In genomic region chr15:31483924-31484368, GRCh38 we compare ENCODE assay signal across 11 cellular contexts.
DNase-seq lines count a peak whose midpoint lies in the region; ATAC-seq, FAIRE-seq and TF ChIP-seq lines count a peak whose summit lies in the region.
"Had no signal": no experiment of that assay in that cellular context is flagged by ENCODE, and none has a peak within 500 bp of the region (broad histone marks: within the 10 kb centered on the region; RNA-seq: fewer than 3 reads in every experiment).

No MANE protein-coding gene starts in this region.

- H3K36me3 ChIP-seq in H1 (ENCODE audit: control insufficient read depth in 2 of 4, insufficient read depth in 4 of 4, low read length in 3 of 4) = peaks cover 0 to 7% (median 0%) of the 10 kb centered on the region in 4 experiments; a peak in 1 of 8 replicates
- no peaks in the 10 kb centered on the region for H3K36me3 ChIP-seq in PC-9 (ENCODE audit: low read depth)
- H3K36me3 ChIP-seq: uterus had no signal

- intact Hi-C loops in PC-9 (cut with micrococcal nuclease; ENCODE audit: unreplicated experiment) = no loop called here

- CTCF ChIA-PET in H1 (lab: Charles Lee; ENCODE audit: partially characterized antibody) (interaction anchor here (0.8 to 3.8 kb wide), 5 partner anchors 11 to 117 kb away, joined by 3 to 16 read pairs (median 3); no protein-coding TSS in a partner anchor), PC-9 (lab: Charles Lee) (no interaction called here)

- H3K4me3 ChIP-seq in H1 (ENCODE audit: extremely low read depth in 1 of 4, insufficient read depth in 2 of 4, low read depth in 3 of 4, low read length in 4 of 4) (peak overlapping the region in 2 of 4 experiments; percentile 8 to 31; a peak in 4 of 8 replicates), PC-9 (no peak overlapping the region), foreskin fibroblast (ENCODE audit: low read depth in 1 of 2, low read length in 2 of 2) (no peak overlapping the region)
- H3K4me3 ChIP-seq: uterus had no signal

- H3K27me3 ChIP-seq in H1 (replicated peaks in 1 of 4; ENCODE audit: control insufficient read depth in 3 of 4, extremely low read depth in 1 of 4, insufficient read depth in 3 of 4, low read length in 3 of 4) (peaks cover 32 to 39% (median 37%) of the 10 kb centered on the region in 4 experiments), PC-9 (ENCODE audit: insufficient read depth, low read depth) (peaks cover 10% of the 10 kb centered on the region)
- H3K27me3 ChIP-seq: uterus had no signal

- no peak overlapping the region for H2BK20ac ChIP-seq in H1 (ENCODE audit: low read length)

- H3K9me3 ChIP-seq in H1 (ENCODE audit: insufficient read depth in 2 of 2, low read depth in 1 of 2, low read length in 1 of 2) (peaks cover 0 to 8% of the 10 kb centered on the region in 2 experiments; a peak in 1 of 4 replicates), PC-9 (ENCODE audit: insufficient read depth, low read depth) (no peaks in the 10 kb centered on the region)
- H3K9me3 ChIP-seq: uterus had no signal

- H3K27ac ChIP-seq in H1 (ENCODE audit: low read depth, low read length) (no peak overlapping the region), PC-9 (no peak overlapping the region)
- H3K27ac ChIP-seq: uterus had no signal

- TF ChIP-seq RAD21 in H1 (IDR thresholded peaks at IDR 0.05 in 1 of 2, conservative IDR thresholded peaks at IDR 0.05 in 1 of 2; ENCODE audit: low read depth in 2 of 2, low read length in 2 of 2) = 0 out of 4 replicates have a peak, but pooled peaks of 1 of the 2 experiments have one; percentile 6

- ATAC-seq in HG02588 (IDR thresholded peaks at IDR 0.05; ENCODE audit: unreplicated experiment) (peak; percentile 26), HG03520 (IDR thresholded peaks at IDR 0.05; ENCODE audit: unreplicated experiment) (no peak)

- POLR2A ChIA-PET in H1 (lab: Charles Lee; ENCODE audit: partially characterized antibody) (no interaction called here), PC-9 (lab: Charles Lee; ENCODE audit: unreplicated experiment) (no interaction called here)

- H3K23me2 ChIP-seq in H1 (ENCODE audit: low read depth, low read length) = no peaks in the 10 kb centered on the region; the same call in 1 of the 2 replicates

- no peak for FAIRE-seq in H1 (lab: Jason Lieb, UNC)
- FAIRE-seq: D721Med had no signal

- H4K20me1 ChIP-seq in H1 (replicated peaks in 1 of 2; ENCODE audit: control insufficient read depth in 1 of 2, insufficient read depth in 2 of 2, low read length in 2 of 2) (peaks cover 0 to 2% of the 10 kb centered on the region in 2 experiments), PC-9 (ENCODE audit: insufficient read depth) (no peaks in the 10 kb centered on the region)

- H3K4me2 ChIP-seq in H1 (ENCODE audit: insufficient read depth in 1 of 2, low read depth in 2 of 2, low read length in 2 of 2) (peak overlapping the region; percentile 58 to 59), PC-9 (no peak overlapping the region)

- no peak overlapping the region for H2BK5ac ChIP-seq in H1 (ENCODE audit: low read depth, low read length)

- TF ChIP-seq CTCF in H1 (IDR thresholded peaks at IDR 0.05; ENCODE audit: control extremely low read depth in 1 of 3, insufficient read depth in 1 of 3, low read depth in 1 of 3, low read length in 3 of 3) (no peak), PC-9 (conservative IDR thresholded peaks at IDR 0.05) (no peak), foreskin fibroblast (IDR thresholded peaks at IDR 0.05; ENCODE audit: low read depth, low read length) (no peak)

- H4K5ac ChIP-seq in H1 (ENCODE audit: insufficient read length, low read depth, low read length) = no peak overlapping the region

- H3K14ac ChIP-seq in H1 (ENCODE audit: insufficient read length) = no peak overlapping the region

- no peaks in the 10 kb centered on the region for H3K9me2 ChIP-seq in PC-9 (ENCODE audit: insufficient read depth)

- H3K4me1 ChIP-seq in H1 (replicated peaks in 1 of 4; ENCODE audit: control insufficient read depth in 3 of 4, insufficient read depth in 4 of 4, low read length in 3 of 4) (peaks cover 0 to 5% (median 0%) of the 10 kb centered on the region in 4 experiments; a peak in 4 of 7 replicates), PC-9 (replicated peaks; ENCODE audit: insufficient read depth) (no peaks in the 10 kb centered on the region)

- no peak overlapping the region for H3K4ac ChIP-seq in H1 (replicated peaks; ENCODE audit: insufficient read length, low read depth, low read length)

- no peak overlapping the region for H2BK120ac ChIP-seq in H1 (replicated peaks; ENCODE audit: low read depth, low read length)

- no TSS peak for BruUV-seq in PC-9 (replicated peaks; lab: Mats Ljungman, UMichigan)

- no peak overlapping the region for H3K23ac ChIP-seq in H1 (ENCODE audit: insufficient read length)

- H3K18ac ChIP-seq in H1 (ENCODE audit: extremely low read depth, low read length) = no peak overlapping the region

- no peak overlapping the region for H4K91ac ChIP-seq in H1 (replicated peaks; ENCODE audit: insufficient read length, low read length)

- no peak overlapping the region for H2BK15ac ChIP-seq in H1 (ENCODE audit: low read length)

- no peaks in the 10 kb centered on the region for H3F3A ChIP-seq in PC-9 (ENCODE audit: insufficient read depth, low read depth)

- H4K8ac ChIP-seq in H1 (ENCODE audit: extremely low read depth, insufficient read depth, low read length) = peak overlapping the region; percentile 92; the same call in 1 of the 2 replicates

- no peak overlapping the region for H2AK5ac ChIP-seq in H1 (ENCODE audit: low read depth, low read length)

- no peak overlapping the region for H2BK12ac ChIP-seq in H1 (ENCODE audit: low read depth, low read length)

- peak; percentile 54 for DNase-seq in activated CD8-positive, alpha-beta memory T cell treated with anti-CD3 and anti-CD28 coated beads, Interleukin-2, amount 50 U/mL, for 4 hours
- DNase-seq in H1 (ENCODE audit: low read depth in 1 of 2, low spot score in 2 of 2) = peak in 1 of 2 experiments; percentile 57
- peak; percentile 34 to 44 for DNase-seq in stimulated activated CD4-positive, alpha-beta T cell treated with anti-CD3 and anti-CD28 coated beads, Interleukin-4, amount 100 ng/mL, for 4 hours
- DNase-seq in PC-9 = no peak
- no peak for DNase-seq in foreskin fibroblast
- DNase-seq in NCI-H526 (lab: John Stamatoyannopoulos, UW) = no peak
- DNase-seq: cerebellar nuclear complex had no signal

- no peak for TF ChIP-seq POLR2A in H1 (IDR thresholded peaks at IDR 0.05; ENCODE audit: control extremely low read depth in 1 of 2, low read depth in 2 of 2, low read length in 2 of 2)

- 30% methylated on average over 44 of the region's 65 CpGs; no CpG with 5 or more reads in 1 of the 2 experiments for WGBS in H1 (ENCODE audit: extremely low coverage in 1 of 2, insufficient coverage in 1 of 2, insufficient read length in 1 of 2, insufficient replicate concordance in 2 of 2, low coverage in 1 of 2, low lambda C conversion rate in 2 of 2, missing lambda C conversion rate in 1 of 2), 2 experiments

- TF ChIP-seq EP300 in H1 (IDR thresholded peaks at IDR 0.05; ENCODE audit: borderline replicate concordance in 1 of 2, low read depth in 2 of 2, low read length in 2 of 2) = no peak

- no peaks in the 10 kb centered on the region; the same call in 1 of the 2 replicates for H3K79me1 ChIP-seq in H1 (ENCODE audit: low read depth, low read length)

- H2AFZ ChIP-seq in H1 (ENCODE audit: low read length) = no peak overlapping the region; the same call in 1 of the 2 replicates
- no peak overlapping the region for H2AFZ ChIP-seq in PC-9

- H3K56ac ChIP-seq in H1 (replicated peaks; ENCODE audit: insufficient read length, low read depth, low read length) = no peak overlapping the region

- H3K9ac ChIP-seq in H1 (replicated peaks in 1 of 4; ENCODE audit: extremely low read depth in 1 of 4, low read depth in 3 of 4, low read length in 3 of 4) = no peak overlapping the region

- H3K79me2 ChIP-seq in H1 (ENCODE audit: control insufficient read depth in 1 of 2, insufficient read depth in 2 of 2, low read length in 2 of 2) (no peaks in the 10 kb centered on the region), PC-9 (ENCODE audit: low read depth) (no peaks in the 10 kb centered on the region)

TF ChIP-seq in H1, 55 proteins besides CTCF, POLR2A, EP300 and RAD21 (continues in another document):
- TF ChIP-seq SP2 (IDR thresholded peaks at IDR 0.05; ENCODE audit: low read length) (no peak), HDAC6 (IDR thresholded peaks at IDR 0.05; ENCODE audit: low read depth, low read length) (no peak), GTF2F1 (IDR thresholded peaks at IDR 0.05; ENCODE audit: borderline replicate concordance, low read depth, low read length) (no peak), ATF3 (IDR thresholded peaks at IDR 0.05; ENCODE audit: insufficient read depth, low read depth, low read length) (no peak), TCF12 (IDR thresholded peaks at IDR 0.05; ENCODE audit: low read depth, low read length) (no peak), GABPA (IDR thresholded peaks at IDR 0.05; ENCODE audit: borderline replicate concordance, insufficient read depth, low read length) (peak; percentile 61), MAX (IDR thresholded peaks at IDR 0.05) (peak; percentile 90), EGR1 (IDR thresholded peaks at IDR 0.05; ENCODE audit: borderline replicate concordance, low read depth, low read length) (no peak), SUZ12 (IDR thresholded peaks at IDR 0.05; ENCODE audit: low read length) (peak; percentile 49; the same call in 1 of the 2 replicates), EZH2 (IDR thresholded peaks at IDR 0.05; ENCODE audit: low read depth, low read length, severe bottlenecking) (peak; percentile 33), KDM4A (IDR thresholded peaks at IDR 0.05; ENCODE audit: low read depth, low read length, severe bottlenecking) (no peak), CHD2 (IDR thresholded peaks at IDR 0.05; ENCODE audit: low read length) (no peak), BRCA1 (IDR thresholded peaks at IDR 0.05; ENCODE audit: low read depth, low read length) (no peak), POU5F1 (IDR thresholded peaks at IDR 0.05; ENCODE audit: low read depth, low read length) (no peak), TAF1 (IDR thresholded peaks at IDR 0.05; ENCODE audit: low read depth, low read length) (0 out of 2 replicates have a peak, but pooled peaks have one; percentile 21)
- TF ChIP-seq, protein P1, sequence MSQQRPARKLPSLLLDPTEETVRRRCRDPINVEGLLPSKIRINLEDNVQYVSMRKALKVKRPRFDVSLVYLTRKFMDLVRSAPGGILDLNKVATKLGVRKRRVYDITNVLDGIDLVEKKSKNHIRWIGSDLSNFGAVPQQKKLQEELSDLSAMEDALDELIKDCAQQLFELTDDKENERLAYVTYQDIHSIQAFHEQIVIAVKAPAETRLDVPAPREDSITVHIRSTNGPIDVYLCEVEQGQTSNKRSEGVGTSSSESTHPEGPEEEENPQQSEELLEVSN (IDR thresholded peaks at IDR 0.05) = peak; percentile 81

Comparison
In these comparisons a context has a peak if more than half of its experiments do, and no peak if none do; other contexts are left out.
1. DNase-seq: peak in activated CD8-positive, alpha-beta memory T cell treated with anti-CD3 and anti-CD28 coated beads, Interleukin-2, amount 50 U/mL, for 4 hours (single experiment) and stimulated activated CD4-positive, alpha-beta T cell treated with anti-CD3 and anti-CD28 coated beads, Interleukin-4, amount 100 ng/mL, for 4 hours (2 of 2); none in PC-9 (0 of 2), foreskin fibroblast (0 of 2) and NCI-H526 (0 of 2).